Comparison of ENCODE assay signal across 8 cellular contexts in the genomic region with DNA sequence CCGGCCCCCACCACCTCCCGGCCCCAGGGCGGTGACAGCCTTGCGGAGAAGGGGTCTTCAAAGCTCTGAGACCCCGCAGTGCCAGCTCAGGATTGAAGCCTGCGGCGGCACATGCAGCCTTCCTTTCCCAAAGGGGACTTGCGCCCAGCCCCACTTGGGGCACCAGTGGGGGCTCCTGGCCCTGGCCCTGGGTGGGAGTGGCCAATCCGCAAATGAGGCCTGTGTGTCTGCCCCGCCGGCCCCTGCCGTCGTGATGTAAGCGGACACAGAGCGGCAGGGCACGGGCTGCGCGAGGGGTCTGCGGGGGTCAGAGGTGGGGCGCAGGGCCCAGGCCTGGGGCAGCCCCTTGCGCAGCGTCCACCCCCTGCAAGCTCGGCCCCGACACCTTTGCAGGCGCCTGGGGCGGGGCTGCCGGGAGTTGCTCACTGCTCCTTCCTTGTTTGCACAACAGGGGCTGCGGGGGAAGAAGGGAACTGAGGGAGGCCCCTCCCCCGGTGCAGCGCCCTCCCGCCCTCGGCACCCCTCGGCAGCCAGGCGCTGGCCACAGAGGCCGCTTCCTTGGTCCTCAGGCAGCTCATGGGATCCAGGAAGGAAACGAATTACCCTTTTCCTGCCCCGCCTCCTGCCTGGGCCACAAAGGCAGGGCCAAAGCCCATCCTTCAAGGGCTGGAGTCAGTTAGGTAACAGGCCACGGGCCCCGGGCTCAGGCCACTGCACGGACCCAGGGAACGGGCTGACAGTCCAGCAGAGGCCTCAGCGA. TPM values are rescaled to one million over a fixed set of nuclear protein-coding genes. Genes with fewer than 3 reads are reported as not detected.
DNase-seq lines count a peak whose midpoint lies in the region; ATAC-seq, FAIRE-seq and TF ChIP-seq lines count a peak whose summit lies in the region.

No MANE protein-coding gene starts in this region.

- peaks cover 25% of the 10 kb centered on the region for H3K4me1 ChIP-seq in fibroblast of lung (ENCODE audit: control insufficient read depth, extremely low read depth, insufficient read depth, low read length)

- H3K36me3 Mint-ChIP-seq in natural killer cell treated with Interleukin-12 subunit alpha and Interleukin-12 subunit beta and Interleukin-15 and Interleukin-18, amount 100 ng/mL, for 72 hours = no peaks in the 10 kb centered on the region

- peaks cover 4 to 15% of the 10 kb centered on the region in 2 donors for H3K4me1 Mint-ChIP-seq in natural killer cell treated with Interleukin-12 subunit alpha and Interleukin-12 subunit beta and Interleukin-15 and Interleukin-18, amount 100 ng/mL, for 72 hours (ENCODE audit: low read depth in 2 of 2)

- no peaks in the 10 kb centered on the region for H3K9me3 Mint-ChIP-seq in natural killer cell treated with Interleukin-12 subunit alpha and Interleukin-12 subunit beta and Interleukin-15 and Interleukin-18, amount 100 ng/mL, for 72 hours

- H3K4me2 ChIP-seq in fibroblast of lung (ENCODE audit: extremely low read depth, insufficient read depth, low read length) = peak overlapping the region; percentile 94

- peak overlapping the region; percentile 69 for H3K27ac ChIP-seq in fibroblast of lung (ENCODE audit: insufficient read depth, low read length)

- H3K9me3 ChIP-seq in fibroblast of lung (ENCODE audit: control insufficient read depth, insufficient read depth, low read depth, low read length) = no peaks in the 10 kb centered on the region

- H3K27me3 Mint-ChIP-seq in natural killer cell treated with Interleukin-12 subunit alpha and Interleukin-12 subunit beta and Interleukin-15 and Interleukin-18, amount 100 ng/mL, for 72 hours = no peaks in the 10 kb centered on the region

- H3K4me3 Mint-ChIP-seq in natural killer cell treated with Interleukin-12 subunit alpha and Interleukin-12 subunit beta and Interleukin-15 and Interleukin-18, amount 100 ng/mL, for 72 hours = no peak overlapping the region

- H3K27me3 ChIP-seq in fibroblast of lung (ENCODE audit: control insufficient read depth, insufficient read depth, low read length) = no peaks in the 10 kb centered on the region

- peak overlapping the region; percentile 58 for H3K9ac ChIP-seq in fibroblast of lung (ENCODE audit: insufficient read depth, low read length)

- peaks cover 14% of the 10 kb centered on the region for H3K36me3 ChIP-seq in fibroblast of lung (ENCODE audit: control insufficient read depth, insufficient read depth, low read length)

- DNase-seq in AG09309 (ENCODE audit: low read depth) = no peak
- DNase-seq in SIG-M5 (lab: John Stamatoyannopoulos, UW) = peak; percentile 51
- peak; percentile 50 to 76 for DNase-seq in fibroblast of lung (ENCODE audit: low read depth in 2 of 2)
- peak; percentile 88 for DNase-seq in natural killer cell treated with Interleukin-12 subunit alpha and Interleukin-12 subunit beta and Interleukin-15 and Interleukin-18, amount 100 ng/mL, for 72 hours (ENCODE audit: low spot score)
- DNase-seq in NCI-H1092 treated with DMSO at 0.1 percent for 48 hours (lab: John Stamatoyannopoulos, UW) = no peak
- no peak for DNase-seq in RPMI8226
- DNase-seq in urothelium cell line (ENCODE audit: low spot score) = no peak

- H3K4me3 ChIP-seq in AG09309 (ENCODE audit: control insufficient read depth, low read depth, low read length) = peak overlapping the region; percentile 88
- H3K4me3 ChIP-seq in fibroblast of lung (replicated peaks in 1 of 4; ENCODE audit: control extremely low read depth in 1 of 4, insufficient read depth in 1 of 4, low read depth in 3 of 4, low read length in 4 of 4) = peak overlapping the region; percentile 49 to 77 (median 71)

- peaks cover 70% of the 10 kb centered on the region for H3K79me2 ChIP-seq in fibroblast of lung (ENCODE audit: control insufficient read depth, insufficient read depth, low read length)

- H2AFZ ChIP-seq in fibroblast of lung (ENCODE audit: low read length) = no peak overlapping the region

- no peak for TF ChIP-seq CTCF in AG09309 (IDR thresholded peaks at IDR 0.05; ENCODE audit: control insufficient read depth, insufficient read depth, low read depth, low read length, missing control alignments)
- TF ChIP-seq CTCF in fibroblast of lung (conservative IDR thresholded peaks at IDR 0.05 in 1 of 2, IDR thresholded peaks at IDR 0.05 in 1 of 2; ENCODE audit: low read depth in 1 of 2, low read length in 2 of 2) = no peak

- no peak for FAIRE-seq in urothelium cell line (lab: Jason Lieb, UNC)

- no peak overlapping the region for H3K27ac Mint-ChIP-seq in natural killer cell treated with Interleukin-12 subunit alpha and Interleukin-12 subunit beta and Interleukin-15 and Interleukin-18, amount 100 ng/mL, for 72 hours

- peak; percentile 12 for ATAC-seq in GM19452 (IDR thresholded peaks at IDR 0.05; ENCODE audit: unreplicated experiment)
- ATAC-seq in natural killer cell treated with Interleukin-12 subunit alpha and Interleukin-12 subunit beta and Interleukin-15 and Interleukin-18, amount 100 ng/mL, for 72 hours = peak; percentile 44 to 62

- no peaks in the 10 kb centered on the region for H4K20me1 ChIP-seq in fibroblast of lung (ENCODE audit: control insufficient read depth, extremely low read depth, insufficient read depth, low read length)

RNA-seq across cellular contexts. Expression of a gene that starts 2.9 kb away (rescaled TPM):
- total RNA-seq in fibroblast of lung = 99.4 and 107 TPM in 2 replicates
- polyA plus RNA-seq in fibroblast of lung = 36.0 and 71.0 TPM in 2 replicates
- 114 and 177 TPM in 2 replicates for polyA plus RNA-seq in fibroblast of lung (2012)
- 65.0 and 109 TPM in 2 replicates for polyA minus RNA-seq in fibroblast of lung (ENCODE audit: low replicate concordance)
- 100 to 1,000 TPM; 241 to 534 TPM for total RNA-seq in natural killer cell treated with Interleukin-12 subunit alpha and Interleukin-12 subunit beta and Interleukin-15 and Interleukin-18, amount 100 ng/mL, for 72 hours

RNA-seq across cellular contexts. Expression of a gene that starts 19.1 kb away (rescaled TPM):
- total RNA-seq in fibroblast of lung = 8.2 and 10.1 TPM in 2 replicates
- polyA plus RNA-seq in fibroblast of lung = 4.3 and 7.1 TPM in 2 replicates
- 4.4 and 7.8 TPM in 2 replicates for polyA plus RNA-seq in fibroblast of lung (2012)
- 2.6 and 4.7 TPM in 2 replicates for polyA minus RNA-seq in fibroblast of lung (ENCODE audit: low replicate concordance)
- total RNA-seq in natural killer cell treated with Interleukin-12 subunit alpha and Interleukin-12 subunit beta and Interleukin-15 and Interleukin-18, amount 100 ng/mL, for 72 hours = 10 to 100 TPM; 34.0 to 82.2 TPM

RNA-seq across cellular contexts. Expression of a gene that starts 41.8 kb away (rescaled TPM):
- 41.3 and 64.9 TPM in 2 replicates for total RNA-seq in fibroblast of lung
- polyA plus RNA-seq in fibroblast of lung = 112 and 139 TPM in 2 replicates
- 97.6 and 104 TPM in 2 replicates for polyA plus RNA-seq in fibroblast of lung (2012)
- polyA minus RNA-seq in fibroblast of lung (ENCODE audit: low replicate concordance) = 201 and 240 TPM in 2 replicates
- total RNA-seq in natural killer cell treated with Interleukin-12 subunit alpha and Interleukin-12 subunit beta and Interleukin-15 and Interleukin-18, amount 100 ng/mL, for 72 hours = 100 to 1,000 TPM; 160 to 215 TPM

Comparison
In these comparisons a context has a peak if more than half of its experiments do, and no peak if none do; other contexts are left out.
1. DNase-seq: peak in SIG-M5 (single experiment), fibroblast of lung (2 of 2) and natural killer cell treated with Interleukin-12 subunit alpha and Interleukin-12 subunit beta and Interleukin-15 and Interleukin-18, amount 100 ng/mL, for 72 hours (single experiment); none in AG09309 (single experiment), NCI-H1092 treated with DMSO at 0.1 percent for 48 hours (single experiment), RPMI8226 (single experiment) and urothelium cell line (single experiment).